Comparison of ENCODE assay signal across 9 cellular contexts in genomic region chr11:64801591-64802369, GRCh38. TPM values are rescaled to one million over a fixed set of nuclear protein-coding genes. Genes with fewer than 3 reads are reported as not detected.
DNase-seq lines count a peak whose midpoint lies in the region; ATAC-seq and TF ChIP-seq lines count a peak whose summit lies in the region.
"Had no signal": no experiment of that assay in that cellular context is flagged by ENCODE, and none has a peak within 500 bp of the region (broad histone marks: within the 10 kb centered on the region; RNA-seq: fewer than 3 reads in every experiment).

No MANE protein-coding gene starts in this region.

- H3K9me3 ChIP-seq in DND-41 (ENCODE audit: insufficient read depth, low read length, severe bottlenecking) (no peaks in the 10 kb centered on the region), OCI-LY7 (ENCODE audit: low read length) (no peaks in the 10 kb centered on the region), endodermal cell (ENCODE audit: control insufficient read depth, low read length) (no peaks in the 10 kb centered on the region)

- H3K79me2 ChIP-seq in DND-41 (ENCODE audit: insufficient read depth, low read length): no peaks in the 10 kb centered on the region
- H3K79me2 ChIP-seq in OCI-LY7 (ENCODE audit: insufficient read depth, low read depth, low read length): peaks cover 18% of the 10 kb centered on the region; the same call in 1 of the 2 replicates

- TF ChIP-seq CTCF in DND-41 (IDR thresholded peaks at IDR 0.05; ENCODE audit: borderline replicate concordance, extremely low read depth, low read length, poor library complexity, severe bottlenecking) (no peak), OCI-LY7 (conservative IDR thresholded peaks at IDR 0.05; ENCODE audit: low read length) (0 out of 2 replicates have a peak, but pooled peaks have one; percentile 20), endodermal cell (conservative IDR thresholded peaks at IDR 0.05) (no peak), progenitor cell of endocrine pancreas (IDR thresholded peaks at IDR 0.05; ENCODE audit: unreplicated experiment) (no peak)

- H3K27me3 Mint-ChIP-seq in endodermal cell (ENCODE audit: insufficient read depth): no peaks in the 10 kb centered on the region
- H3K27me3 Mint-ChIP-seq in progenitor cell of endocrine pancreas: no peaks in the 10 kb centered on the region

- H3K4me3 Mint-ChIP-seq in endodermal cell (peak overlapping the region; percentile 76), progenitor cell of endocrine pancreas (ENCODE audit: low read depth) (peak overlapping the region; percentile 60)

- H3K27me3 ChIP-seq in DND-41 (ENCODE audit: insufficient read depth, low read length, poor library complexity) (no peaks in the 10 kb centered on the region), endodermal cell (ENCODE audit: control insufficient read depth, insufficient read depth, low read length, poor library complexity, severe bottlenecking) (no peaks in the 10 kb centered on the region)

- H3K4me3 ChIP-seq in DND-41 (ENCODE audit: low read depth in 1 of 2, low read length in 2 of 2): peak overlapping the region in 1 of 2 experiments; percentile 62; a peak in 2 of 4 replicates
- peak overlapping the region; percentile 78 for H3K4me3 ChIP-seq in OCI-LY7 (ENCODE audit: low read depth, low read length, poor library complexity, severe bottlenecking)
- peak overlapping the region; percentile 75 for H3K4me3 ChIP-seq in endodermal cell (ENCODE audit: low read length)

- intact Hi-C loops in OCI-LY7 (cut with micrococcal nuclease; ENCODE audit: unreplicated experiment): loop anchor here (1.0 to 2.0 kb wide), 4 partner anchors 15 to 59 kb away; partner anchors contain the start of genes CDC42BPG and SF1

- H3K4me1 Mint-ChIP-seq in endodermal cell (peaks cover 8% of the 10 kb centered on the region), progenitor cell of endocrine pancreas (ENCODE audit: low read depth) (peaks cover 8% of the 10 kb centered on the region)

- peak overlapping the region; percentile 75 for H3K4me2 ChIP-seq in DND-41 (ENCODE audit: insufficient read depth, low read length)
- peak overlapping the region; percentile 91 for H3K4me2 ChIP-seq in OCI-LY7 (ENCODE audit: low read length)

- H3K27ac ChIP-seq in DND-41 (ENCODE audit: low read length) (0 out of 2 replicates have a peak overlapping the region, but pooled peaks have one; percentile 30), OCI-LY7 (ENCODE audit: low read depth, low read length, poor library complexity, severe bottlenecking) (peak overlapping the region; percentile 82), endodermal cell (ENCODE audit: low read depth, low read length) (no peak overlapping the region)

- no peaks in the 10 kb centered on the region for H3K9me2 ChIP-seq in OCI-LY7 (ENCODE audit: insufficient read depth, low read length)

- ATAC-seq in DND-41 (ENCODE audit: insufficient read depth, low read depth): no peak

- CTCF ChIA-PET in OCI-LY7 (lab: Charles Lee; ENCODE audit: unreplicated experiment): interaction anchor here (0.6 to 0.7 kb wide), 2 partner anchors 8 to 54 kb away, joined by 3 to 4 read pairs; no protein-coding TSS in a partner anchor

- DNase-seq in DND-41 (no peak), OCI-LY7 (ENCODE audit: low spot score) (peak; percentile 37), endodermal cell (no peak), progenitor cell of endocrine pancreas (ENCODE audit: low spot score, unreplicated experiment) (no peak), C1 segment of cervical spinal cord (lab: John Stamatoyannopoulos, UW) (no peak), NCI-H526 treated with DMSO at 0.1 percent for 48 hours (lab: John Stamatoyannopoulos, UW) (no peak), OCI-M2 (lab: John Stamatoyannopoulos, UW; ENCODE audit: unreplicated experiment) (no peak), NCI-H774 (lab: John Stamatoyannopoulos, UW) (no peak)
- DNase-seq: NCI-H2029 treated with DMSO at 0.1 percent for 48 hours had no signal

- H2AFZ ChIP-seq in DND-41 (ENCODE audit: low read depth, low read length) (0 out of 2 replicates have a peak overlapping the region, but pooled peaks have one; percentile 68), OCI-LY7 (ENCODE audit: low read length) (peak overlapping the region; percentile 28; the same call in 1 of the 2 replicates)

- BruUV-seq in OCI-LY7 (replicated peaks; lab: Mats Ljungman, UMichigan): no TSS peak

- H3K9me3 Mint-ChIP-seq in endodermal cell (no peaks in the 10 kb centered on the region), progenitor cell of endocrine pancreas (ENCODE audit: low read depth) (no peaks in the 10 kb centered on the region)

- 0 out of 2 replicates have a peak, but pooled peaks cover 4% of the 10 kb centered on the region for H4K20me1 ChIP-seq in DND-41 (ENCODE audit: insufficient read depth, low read length)
- H4K20me1 ChIP-seq in OCI-LY7 (ENCODE audit: insufficient read depth, low read length): no peaks in the 10 kb centered on the region

- H3K36me3 ChIP-seq in DND-41 (ENCODE audit: insufficient read depth, low read length): peaks cover 25% of the 10 kb centered on the region
- H3K36me3 ChIP-seq in OCI-LY7 (ENCODE audit: insufficient read depth, low read length): peaks cover 73% of the 10 kb centered on the region
- H3K36me3 ChIP-seq in endodermal cell (ENCODE audit: control insufficient read depth, insufficient read depth, low read length): peaks cover 30% of the 10 kb centered on the region

- WGBS in endodermal cell (ENCODE audit: insufficient coverage in 1 of 2, insufficient read length in 1 of 2), 2 experiments: 88 to 89% methylated on average over 5 to 13 of the region's 13 CpGs

- H3K9ac ChIP-seq in DND-41 (ENCODE audit: low read depth, low read length) (peak overlapping the region; percentile 54), endodermal cell (ENCODE audit: extremely low read depth, low read length, poor library complexity, severe bottlenecking) (no peak overlapping the region)

- POLR2A ChIA-PET in OCI-LY7 (lab: Charles Lee): interaction anchor here (0.6 to 3.0 kb wide), 3 partner anchors 8 to 117 kb away, joined by 3 to 14 read pairs (median 3); partner anchors contain the start of genes MEN1 and SF1

- H3K4me1 ChIP-seq in DND-41 (ENCODE audit: insufficient read depth, low read length) (peaks cover 35% of the 10 kb centered on the region), OCI-LY7 (ENCODE audit: insufficient read depth, low read length, poor library complexity, severe bottlenecking) (peaks cover 47% of the 10 kb centered on the region), endodermal cell (ENCODE audit: control insufficient read depth, insufficient read depth, low read length) (no peaks in the 10 kb centered on the region)

- H3K27ac Mint-ChIP-seq in endodermal cell: no peak overlapping the region
- no peak overlapping the region for H3K27ac Mint-ChIP-seq in progenitor cell of endocrine pancreas

- H3K36me3 Mint-ChIP-seq in endodermal cell (ENCODE audit: low read depth) (peaks cover 15% of the 10 kb centered on the region), progenitor cell of endocrine pancreas (ENCODE audit: insufficient read depth) (peaks cover 6% of the 10 kb centered on the region)

RNA-seq across cellular contexts. Expression of gene MAP4K2, which starts 1.2 kb away (rescaled TPM):
- 109 and 115 TPM in 2 replicates for total RNA-seq in OCI-LY7 (2014; rRNA removed; shearing (Covaris generic))
- 110 and 122 TPM in 2 replicates for total RNA-seq in OCI-LY7 (2022)
- total RNA-seq in endodermal cell: 10 to 100 TPM; 24.7 to 32.4 TPM
- 20.7 TPM for polyA plus RNA-seq in endodermal cell (2013, experiment 1 of 2)
- 18.3 TPM for polyA plus RNA-seq in endodermal cell (2013, experiment 2 of 2)
- total RNA-seq in progenitor cell of endocrine pancreas: 12.7 and 13.3 TPM in 2 replicates

RNA-seq across cellular contexts. Expression of gene MEN1, which starts 8.6 kb away (rescaled TPM):
- total RNA-seq in OCI-LY7 (2014; rRNA removed; shearing (Covaris generic)): 29.8 and 44.4 TPM in 2 replicates
- total RNA-seq in OCI-LY7 (2022) (71.6 and 72.4 TPM in 2 replicates), endodermal cell (10 to 100 TPM; 44.5 to 48.7 TPM), progenitor cell of endocrine pancreas (54.6 and 61.5 TPM in 2 replicates)
- 48.7 TPM for polyA plus RNA-seq in endodermal cell (2013, experiment 1 of 2)
- 44.3 TPM for polyA plus RNA-seq in endodermal cell (2013, experiment 2 of 2)

RNA-seq across cellular contexts. Expression of gene SF1, which starts 23.4 kb away (rescaled TPM):
- total RNA-seq in OCI-LY7 (2014; rRNA removed; shearing (Covaris generic)): 247 and 261 TPM in 2 replicates
- total RNA-seq in OCI-LY7 (2022) (535 TPM in 2 replicates), endodermal cell (100 to 1,000 TPM; 331 to 399 TPM), progenitor cell of endocrine pancreas (500 and 503 TPM in 2 replicates)
- polyA plus RNA-seq in endodermal cell (2013, experiment 1 of 2): 250 TPM
- polyA plus RNA-seq in endodermal cell (2013, experiment 2 of 2): 216 TPM

RNA-seq across cellular contexts. Expression of gene PYGM, which starts 42.0 kb away (rescaled TPM):
- total RNA-seq in OCI-LY7 (2014; rRNA removed; shearing (Covaris generic)): 2.2 and 10.1 TPM in 2 replicates
- total RNA-seq in OCI-LY7 (2022) (2.2 and 2.4 TPM in 2 replicates), endodermal cell (1 to 10 TPM; 1.1 to 1.2 TPM), progenitor cell of endocrine pancreas (1.4 and 1.6 TPM in 2 replicates)
- 2.0 TPM for polyA plus RNA-seq in endodermal cell (2013, experiment 1 of 2)
- 1.3 TPM for polyA plus RNA-seq in endodermal cell (2013, experiment 2 of 2)

RNA-seq across cellular contexts. Expression of gene CDC42BPG, which starts 42.7 kb away (rescaled TPM):
- total RNA-seq in OCI-LY7 (2014; rRNA removed; shearing (Covaris generic)): 4.9 TPM in 2 replicates
- total RNA-seq in OCI-LY7 (2022): 3.5 and 5.1 TPM in 2 replicates
- total RNA-seq in endodermal cell: 10 to 100 TPM; 11.1 to 12.6 TPM
- 2.0 TPM for polyA plus RNA-seq in endodermal cell (2013, experiment 1 of 2)
- 1.7 TPM for polyA plus RNA-seq in endodermal cell (2013, experiment 2 of 2)
- total RNA-seq in progenitor cell of endocrine pancreas: 20.1 and 21.1 TPM in 2 replicates
